25 cellular contexts compared by ENCODE assay signal in genomic region chr15:54620916-54621315, GRCh38.
A peak's percentile ranks its signal among the peaks of the same experiment; 100 is the strongest.
DNase-seq lines count a peak whose midpoint lies in the region; ATAC-seq, FAIRE-seq and TF ChIP-seq lines count a peak whose summit lies in the region.
"Had no signal": no experiment of that assay in that cellular context is flagged by ENCODE, and none has a peak within 500 bp of the region (broad histone marks: within the 10 kb centered on the region; RNA-seq: fewer than 3 reads in every experiment).

No MANE protein-coding gene starts in this region.

- TF ChIP-seq CTCF in GM06990 (IDR thresholded peaks at IDR 0.05; ENCODE audit: insufficient read depth, low read length, poor library complexity, severe bottlenecking) (no peak), KMS-11 (conservative IDR thresholded peaks at IDR 0.05; ENCODE audit: low read depth, low read length) (no peak), OCI-LY1 (IDR thresholded peaks at IDR 0.05; ENCODE audit: low read length) (no peak), GM12878 (IDR thresholded peaks at IDR 0.05 in 2 of 3, conservative IDR thresholded peaks at IDR 0.05 in 1 of 3; ENCODE audit: control insufficient read depth in 2 of 3, extremely low read depth in 1 of 3, insufficient read depth in 1 of 3, low read depth in 3 of 3, low read length in 3 of 3) (no peak), transverse colon (IDR thresholded peaks at IDR 0.05) (no peak)

- SMC1A ChIA-PET in GM12878 (lab: Charles Lee; ENCODE audit: uncharacterized antibody, unreplicated experiment), result interaction anchor here (0.8 to 2.2 kb wide), 7 partner anchors 9 to 111 kb away, joined by 3 to 9 read pairs (median 4); no protein-coding TSS in a partner anchor

- TF ChIP-seq EP300 in GM12878 (IDR thresholded peaks at IDR 0.05; ENCODE audit: borderline replicate concordance in 1 of 2, control insufficient read depth in 1 of 2, low read depth in 2 of 2, low read length in 2 of 2), result no peak
- no peak for TF ChIP-seq EP300 in transverse colon (IDR thresholded peaks at IDR 0.05; ENCODE audit: low read depth)

- peaks cover 5% of the 10 kb centered on the region; the same call in 1 of the 2 replicates for H4K20me1 ChIP-seq in KMS-11 (ENCODE audit: insufficient read depth)
- H4K20me1 ChIP-seq in OCI-LY1 (ENCODE audit: insufficient read depth, low read length), result no peaks in the 10 kb centered on the region
- H4K20me1 ChIP-seq in GM12878 (ENCODE audit: control insufficient read depth, insufficient read depth), result no peaks in the 10 kb centered on the region
- H4K20me1 ChIP-seq: BLaER1 treated with 17β-estradiol and CSF1 and Interleukin-3, amounts not matched to agents 10 nM and 100 nM had no signal

- in situ Hi-C loops in GM12878 (cut with MboI) (no loop called here), transverse colon (cut with MboI; ENCODE audit: low pct_ligation_motif_present in 1 of 4, low pct_unique_long_range_greater_than_20kb in 1 of 4, low sequenced_read_pairs in 3 of 4) (no loop called here)

- H3K9me3 ChIP-seq in OCI-LY1 (ENCODE audit: low read length), result no peaks in the 10 kb centered on the region
- H3K9me3 ChIP-seq in GM12878 (replicated peaks; ENCODE audit: control insufficient read depth, insufficient read depth, low read length), result no peaks in the 10 kb centered on the region
- H3K9me3 ChIP-seq in transverse colon, result no peaks in the 10 kb centered on the region
- H3K9me3 ChIP-seq: A549; BE2C; BLaER1 treated with 17β-estradiol and CSF1 and Interleukin-3, amounts not matched to agents 10 nM and 100 nM had no signal

- peaks cover 74% of the 10 kb centered on the region for H3K4me1 ChIP-seq in KMS-11 (ENCODE audit: low read depth, poor library complexity, severe bottlenecking)
- H3K4me1 ChIP-seq in OCI-LY1 (ENCODE audit: insufficient read depth, low read length, severe bottlenecking), result peaks cover 11% of the 10 kb centered on the region
- no peaks in the 10 kb centered on the region for H3K4me1 ChIP-seq in GM12878 (ENCODE audit: control insufficient read depth, insufficient read depth, low read length)
- H3K4me1 ChIP-seq in transverse colon, result no peaks in the 10 kb centered on the region
- H3K4me1 ChIP-seq: A549; BE2C; BLaER1 treated with 17β-estradiol and CSF1 and Interleukin-3, amounts not matched to agents 10 nM and 100 nM had no signal

- H3K36me3 ChIP-seq in GM06990 (ENCODE audit: control insufficient read depth, insufficient read depth, low read length) (no peaks in the 10 kb centered on the region; the same call in 1 of the 2 replicates), KMS-11 (ENCODE audit: insufficient read depth) (peaks cover 19% of the 10 kb centered on the region; the same call in 1 of the 2 replicates), OCI-LY1 (ENCODE audit: insufficient read depth, low read length) (no peaks in the 10 kb centered on the region), GM12878 (ENCODE audit: control insufficient read depth in 2 of 2, insufficient read depth in 2 of 2, low read length in 1 of 2) (no peaks in the 10 kb centered on the region; a peak in 1 of 4 replicates), transverse colon (no peaks in the 10 kb centered on the region)
- H3K36me3 ChIP-seq: BE2C; BLaER1 treated with 17β-estradiol and CSF1 and Interleukin-3, amounts not matched to agents 10 nM and 100 nM had no signal

- H3K79me2 ChIP-seq in KMS-11 (ENCODE audit: insufficient read depth, low read depth), result peaks cover 85% of the 10 kb centered on the region
- H3K79me2 ChIP-seq in OCI-LY1 (ENCODE audit: insufficient read depth, low read length), result no peaks in the 10 kb centered on the region
- no peaks in the 10 kb centered on the region for H3K79me2 ChIP-seq in GM12878 (ENCODE audit: control insufficient read depth, insufficient read depth, low read length)

- FAIRE-seq in GM12878 (lab: Jason Lieb, UNC), result no peak
- FAIRE-seq: A549, D721Med, GM12891, GM18507 had no signal

- RAD21 ChIA-PET in GM12878 (lab: Charles Lee; ENCODE audit: unreplicated experiment), result interaction anchor here (1.1 to 2.3 kb wide), 4 partner anchors 23 to 538 kb away, joined by 3 to 7 read pairs (median 6); no protein-coding TSS in a partner anchor

- peak overlapping the region; percentile 33 for H3K4me3 ChIP-seq in GM06990 (replicated peaks; ENCODE audit: low read depth, low read length)
- no peak overlapping the region for H3K4me3 ChIP-seq in KMS-11 (IDR thresholded peaks at IDR 0.05; ENCODE audit: insufficient read depth, low read depth, low read length)
- H3K4me3 ChIP-seq in OCI-LY1 (ENCODE audit: low read depth, low read length, poor library complexity, severe bottlenecking), result no peak overlapping the region
- H3K4me3 ChIP-seq in GM12878, result no peak overlapping the region
- H3K4me3 ChIP-seq in transverse colon, result no peak overlapping the region
- H3K4me3 ChIP-seq: A549; BLaER1 treated with 17β-estradiol and CSF1 and Interleukin-3, amounts not matched to agents 10 nM and 100 nM; GM23338 had no signal

- CTCF ChIA-PET in GM12878 (lab: Yijun Ruan, JAX), result interaction anchor here (0.6 to 2.9 kb wide), 6 partner anchors 8 to 199 kb away, joined by 3 to 14 read pairs (median 4); no protein-coding TSS in a partner anchor

- H3K27ac ChIP-seq in KMS-11 (peak overlapping the region; percentile 46), OCI-LY1 (ENCODE audit: low read depth, low read length, poor library complexity, severe bottlenecking) (no peak overlapping the region), GM12878 (ENCODE audit: control insufficient read depth, insufficient read depth) (no peak overlapping the region), transverse colon (no peak overlapping the region)
- H3K27ac ChIP-seq: A549; BLaER1 treated with 17β-estradiol and CSF1 and Interleukin-3, amounts not matched to agents 10 nM and 100 nM had no signal

- H3F3A ChIP-seq in OCI-LY1 (ENCODE audit: insufficient read depth, low read length), result no peaks in the 10 kb centered on the region

- H2AFZ ChIP-seq in KMS-11 (ENCODE audit: low read depth) (no peak overlapping the region), OCI-LY1 (ENCODE audit: low read length) (no peak overlapping the region), GM12878 (ENCODE audit: control insufficient read depth, low read depth, low read length) (no peak overlapping the region)
- H2AFZ ChIP-seq: GM23338 had no signal

- DNase-seq in GM06990 (ENCODE audit: extremely low read depth, insufficient read length) (no peak), GM12878 (ENCODE audit: low read depth, low spot score) (no peak), transverse colon (no peak), NCI-H69 (lab: John Stamatoyannopoulos, UW) (no peak), left ventricle myocardium superior (no peak)
- DNase-seq: 8988T; ACHN; AML-193; BE2C; CD4-positive, alpha-beta T cell; CD8-positive, alpha-beta memory T cell; DMS 273 treated with DMSO at 0.1 percent for 48 hours; DMS79; EL; GDM1; H9 had no signal

- H3K9ac ChIP-seq in KMS-11 (no peak overlapping the region), OCI-LY1 (ENCODE audit: low read length) (no peak overlapping the region), GM12878 (ENCODE audit: control insufficient read depth, insufficient read depth, low read length) (no peak overlapping the region)
- H3K9ac ChIP-seq: BLaER1 treated with 17β-estradiol and CSF1 and Interleukin-3, amounts not matched to agents 10 nM and 100 nM had no signal

- no TSS peak for BruUV-seq in GM12878 (replicated peaks; lab: Mats Ljungman, UMichigan)

- H3K27me3 ChIP-seq in GM06990 (replicated peaks; ENCODE audit: control insufficient read depth, insufficient read depth, low read length), result no peaks in the 10 kb centered on the region
- no peaks in the 10 kb centered on the region for H3K27me3 ChIP-seq in KMS-11 (ENCODE audit: insufficient read depth, low read depth)
- H3K27me3 ChIP-seq in OCI-LY1 (ENCODE audit: insufficient read depth, low read length), result no peaks in the 10 kb centered on the region
- H3K27me3 ChIP-seq in GM12878 (replicated peaks in 1 of 2; ENCODE audit: control insufficient read depth in 2 of 2, insufficient read depth in 2 of 2, low read length in 1 of 2), result no peaks in the 10 kb centered on the region
- no peaks in the 10 kb centered on the region for H3K27me3 ChIP-seq in transverse colon
- H3K27me3 ChIP-seq: BE2C; BLaER1 treated with 17β-estradiol and CSF1 and Interleukin-3, amounts not matched to agents 10 nM and 100 nM had no signal

- intact Hi-C loops in GM12878 (cut with micrococcal nuclease; ENCODE audit: unreplicated experiment) (no loop called here), transverse colon (cut with DNase I; ENCODE audit: low total_unique reads) (no loop called here), left ventricle myocardium superior (cut with micrococcal nuclease) (no loop called here)

- peak; percentile 40 for ATAC-seq in GM12878
- no peak for ATAC-seq in left ventricle myocardium superior
- ATAC-seq: A549, GM23338, HCT116 had no signal

- POLR2A ChIA-PET in GM12878 (lab: Charles Lee), result interaction anchor here (0.7 kb wide), 1 partner anchor 69 kb away, joined by 3 read pairs; no protein-coding TSS in a partner anchor

- TF ChIP-seq RAD21 in GM12878 (IDR thresholded peaks at IDR 0.05; ENCODE audit: insufficient read depth, low read depth, low read length), result no peak

- H3K4me2 ChIP-seq in KMS-11, result peak overlapping the region; percentile 35
- H3K4me2 ChIP-seq in OCI-LY1 (ENCODE audit: low read length), result peak overlapping the region; percentile 29
- no peak overlapping the region for H3K4me2 ChIP-seq in GM12878 (ENCODE audit: control insufficient read depth, insufficient read depth)
- H3K4me2 ChIP-seq: A549; BLaER1 treated with 17β-estradiol and CSF1 and Interleukin-3, amounts not matched to agents 10 nM and 100 nM; GM23338 had no signal

- 23% methylated on average over 3 of the region's 3 CpGs for WGBS in GM12878 (ENCODE audit: insufficient coverage, insufficient replicate concordance, low lambda C conversion rate, missing lambda C conversion rate)
- 62 to 76% methylated on average over 3 of the region's 3 CpGs for WGBS in transverse colon (ENCODE audit: low coverage in 1 of 2), 2 donors

- TF ChIP-seq POLR2A in GM12878 (IDR thresholded peaks at IDR 0.05; ENCODE audit: low read depth, low read length) (no peak), transverse colon (IDR thresholded peaks at IDR 0.05) (no peak)

- H3K9me2 ChIP-seq in OCI-LY1 (ENCODE audit: low read depth, low read length), result no peaks in the 10 kb centered on the region; the same call in 1 of the 2 replicates

TF ChIP-seq in GM12878, 131 proteins besides CTCF, POLR2A, EP300 and RAD21 (continues in another document):
- TF ChIP-seq DPF2 (IDR thresholded peaks at IDR 0.05) (no peak), GATAD2B (conservative IDR thresholded peaks at IDR 0.05; ENCODE audit: low read depth) (no peak), FOS (IDR thresholded peaks at IDR 0.05; ENCODE audit: borderline replicate concordance, extremely low read depth, insufficient read length) (no peak), GABPA (IDR thresholded peaks at IDR 0.05; ENCODE audit: low read depth) (no peak), NR2C2 (IDR thresholded peaks at IDR 0.05; ENCODE audit: borderline replicate concordance, control insufficient read depth, insufficient read length, low read depth) (no peak)
